Comparison of ENCODE assay signal across 1 cellular context in genomic region chr5:170439246-170439943, GRCh38.
TF ChIP-seq lines count a peak whose summit lies in the region.

No MANE protein-coding gene starts in this region.

TF ChIP-seq in H1, 55 proteins besides CTCF, POLR2A, EP300 and RAD21 (continued from another document):
- TF ChIP-seq SP2 (IDR thresholded peaks at IDR 0.05; ENCODE audit: low read length) (no peak), BCL11A (IDR thresholded peaks at IDR 0.05; ENCODE audit: low read depth in 2 of 2, low read length in 2 of 2) (no peak), EZH2 (IDR thresholded peaks at IDR 0.05; ENCODE audit: low read depth, low read length, severe bottlenecking) (no peak), CBX5 (IDR thresholded peaks at IDR 0.05; ENCODE audit: low read depth, low read length) (no peak), JUND (IDR thresholded peaks at IDR 0.05; ENCODE audit: low read length) (no peak), MAX (IDR thresholded peaks at IDR 0.05) (no peak), RXRA (IDR thresholded peaks at IDR 0.05; ENCODE audit: insufficient read depth, low read depth, low read length) (no peak), SP1 (IDR thresholded peaks at IDR 0.05; ENCODE audit: low read depth, low read length) (no peak), HDAC6 (IDR thresholded peaks at IDR 0.05; ENCODE audit: low read depth, low read length) (no peak), GABPA (IDR thresholded peaks at IDR 0.05; ENCODE audit: borderline replicate concordance, insufficient read depth, low read length) (no peak)
